ENCODE assay signal across 13 cellular contexts in genomic region chr16:22193134-22193411, GRCh38. TPM values are rescaled to one million over a fixed set of nuclear protein-coding genes. Genes with fewer than 3 reads are reported as not detected.
DNase-seq lines count a peak whose midpoint lies in the region; ATAC-seq and TF ChIP-seq lines count a peak whose summit lies in the region.
"Had no signal": no experiment of that assay in that cellular context is flagged by ENCODE, and none has a peak within 500 bp of the region (broad histone marks: within the 10 kb centered on the region; RNA-seq: fewer than 3 reads in every experiment).

No MANE protein-coding gene starts in this region.

- H3K4me2 ChIP-seq in osteoblast (ENCODE audit: insufficient read depth, low read length), result peak overlapping the region; percentile 94

- H3K4me3 ChIP-seq in osteoblast (ENCODE audit: insufficient read depth, low read length), result peak overlapping the region; percentile 72

- H3K4me3 Mint-ChIP-seq in stimulated activated naive CD8-positive, alpha-beta T cell treated with anti-CD3 and anti-CD28 coated beads, Interleukin-15, amount 100 ng/mL, for 72 hours, result peak overlapping the region in 1 of 2 donors; percentile 89
- peak overlapping the region; percentile 44 to 45 for H3K4me3 Mint-ChIP-seq in effector memory CD8-positive, alpha-beta T cell
- no peak overlapping the region for H3K4me3 Mint-ChIP-seq in activated T-cell treated with anti-CD3 and anti-CD28 coated beads, Interleukin-2, amount 50 U/mL, for 4 hours

- H3K4me1 ChIP-seq in osteoblast (ENCODE audit: insufficient read depth, low read length), result peaks cover 30% of the 10 kb centered on the region

- no peaks in the 10 kb centered on the region for H3K9me3 ChIP-seq in osteoblast (ENCODE audit: low read depth, low read length)

- H3K27me3 Mint-ChIP-seq in stimulated activated naive CD8-positive, alpha-beta T cell treated with anti-CD3 and anti-CD28 coated beads, Interleukin-15, amount 100 ng/mL, for 72 hours, result no peaks in the 10 kb centered on the region
- no peaks in the 10 kb centered on the region for H3K27me3 Mint-ChIP-seq in effector memory CD8-positive, alpha-beta T cell
- peaks cover 2% of the 10 kb centered on the region for H3K27me3 Mint-ChIP-seq in activated T-cell treated with anti-CD3 and anti-CD28 coated beads, Interleukin-2, amount 50 U/mL, for 4 hours (ENCODE audit: low read depth)

- in situ Hi-C loops in GM13976 (cut with MboI; ENCODE audit: low sequenced_read_pairs, unreplicated experiment), result loop anchor here (25.0 kb wide), 1 partner anchor 381 kb away; no protein-coding TSS in a partner anchor

- TF ChIP-seq CTCF in osteoblast (IDR thresholded peaks at IDR 0.05; ENCODE audit: extremely low read depth, low read depth, low read length) (no peak), GM13976 (IDR thresholded peaks at IDR 0.05; ENCODE audit: borderline replicate concordance, control extremely low read depth, extremely low read depth, insufficient read depth, missing control alignments) (no peak)

- no peaks in the 10 kb centered on the region for H4K20me1 ChIP-seq in osteoblast (ENCODE audit: insufficient read depth, low read length)

- no peak overlapping the region for H3K27ac ChIP-seq in osteoblast (ENCODE audit: low read depth, low read length)
- H3K27ac ChIP-seq: PC-9 had no signal

- no peaks in the 10 kb centered on the region for H3K27me3 ChIP-seq in osteoblast (ENCODE audit: insufficient read depth, low read length)

- no peak for ATAC-seq in stimulated activated naive CD8-positive, alpha-beta T cell treated with anti-CD3 and anti-CD28 coated beads, Interleukin-15, Interleukin-2, amounts not matched to agents 100 U/mL and 50 U/mL, for 24 hours
- ATAC-seq in stimulated activated naive CD8-positive, alpha-beta T cell treated with anti-CD3 and anti-CD28 coated beads, Interleukin-15, amount 100 ng/mL, for 72 hours, result no peak
- ATAC-seq in effector memory CD8-positive, alpha-beta T cell (replicated peaks), result no peak
- ATAC-seq in activated T-cell treated with anti-CD3 and anti-CD28 coated beads, Interleukin-2, amount 50 U/mL, for 4 hours, result no peak
- ATAC-seq in SK-N-SH treated with all-trans-retinoic acid at 6 μM for 48 hours, result no peak

- H3K4me1 Mint-ChIP-seq in stimulated activated naive CD8-positive, alpha-beta T cell treated with anti-CD3 and anti-CD28 coated beads, Interleukin-15, amount 100 ng/mL, for 72 hours, result peaks cover 66% of the 10 kb centered on the region
- H3K4me1 Mint-ChIP-seq in effector memory CD8-positive, alpha-beta T cell (ENCODE audit: low read depth in 2 of 2), result peaks cover 49 to 53% of the 10 kb centered on the region in 2 donors
- H3K4me1 Mint-ChIP-seq in activated T-cell treated with anti-CD3 and anti-CD28 coated beads, Interleukin-2, amount 50 U/mL, for 4 hours (ENCODE audit: low read depth), result peaks cover 65% of the 10 kb centered on the region

- H2AFZ ChIP-seq in osteoblast (ENCODE audit: low read length), result no peak overlapping the region

- peaks cover 9 to 11% of the 10 kb centered on the region in 2 donors for H3K9me3 Mint-ChIP-seq in stimulated activated naive CD8-positive, alpha-beta T cell treated with anti-CD3 and anti-CD28 coated beads, Interleukin-15, amount 100 ng/mL, for 72 hours
- peaks cover 3 to 11% of the 10 kb centered on the region in 2 donors for H3K9me3 Mint-ChIP-seq in effector memory CD8-positive, alpha-beta T cell
- H3K9me3 Mint-ChIP-seq in activated T-cell treated with anti-CD3 and anti-CD28 coated beads, Interleukin-2, amount 50 U/mL, for 4 hours, result peaks cover 5% of the 10 kb centered on the region

- no peaks in the 10 kb centered on the region for H3K36me3 ChIP-seq in osteoblast (ENCODE audit: insufficient read depth, low read length)

- peak overlapping the region in 1 of 2 donors; percentile 13 for H3K27ac Mint-ChIP-seq in stimulated activated naive CD8-positive, alpha-beta T cell treated with anti-CD3 and anti-CD28 coated beads, Interleukin-15, amount 100 ng/mL, for 72 hours
- H3K27ac Mint-ChIP-seq in effector memory CD8-positive, alpha-beta T cell, result peak overlapping the region; percentile 98 to 100

- no peaks in the 10 kb centered on the region for H3K79me2 ChIP-seq in osteoblast (ENCODE audit: insufficient read depth, low read length)

- peak; percentile 27 for DNase-seq in stimulated activated naive CD8-positive, alpha-beta T cell treated with anti-CD3 and anti-CD28 coated beads, Interleukin-15, Interleukin-2, amounts not matched to agents 100 U/mL and 50 U/mL, for 24 hours
- DNase-seq in stimulated activated naive CD8-positive, alpha-beta T cell treated with anti-CD3 and anti-CD28 coated beads, Interleukin-15, amount 100 ng/mL, for 72 hours, result no peak
- no peak for DNase-seq in effector memory CD8-positive, alpha-beta T cell
- DNase-seq in osteoblast (ENCODE audit: insufficient read length, low spot score, missing footprints) (no peak), D341Med (ENCODE audit: low spot score) (no peak), GM13976 (ENCODE audit: low spot score) (no peak)
- no peak for DNase-seq in activated T-cell treated with anti-CD3 and anti-CD28 coated beads, Interleukin-2, amount 50 U/mL, for 4 hours
- DNase-seq: cortex of kidney, H7, midbrain, PC-9, small intestine had no signal

- H3K36me3 Mint-ChIP-seq in effector memory CD8-positive, alpha-beta T cell (ENCODE audit: insufficient read depth), result peaks cover 72% of the 10 kb centered on the region
- H3K36me3 Mint-ChIP-seq in activated T-cell treated with anti-CD3 and anti-CD28 coated beads, Interleukin-2, amount 50 U/mL, for 4 hours (ENCODE audit: insufficient read depth), result no peaks in the 10 kb centered on the region

TF ChIP-seq in SK-N-SH treated with all-trans-retinoic acid at 6 μM for 48 hours, 23 proteins besides CTCF, POLR2A, EP300 and RAD21 (continues in another document):
- TF ChIP-seq TCF4 (CRISPR knock-in tag; IDR thresholded peaks at IDR 0.05; ENCODE audit: borderline replicate concordance) (no peak), OSR1 (CRISPR knock-in tag; IDR thresholded peaks at IDR 0.05) (no peak), RARB (CRISPR knock-in tag; IDR thresholded peaks at IDR 0.05) (no peak), PATZ1 (CRISPR knock-in tag; IDR thresholded peaks at IDR 0.05; ENCODE audit: borderline replicate concordance) (no peak), GLIS3 (CRISPR knock-in tag; IDR thresholded peaks at IDR 0.05) (no peak), ZNF8 (CRISPR knock-in tag; IDR thresholded peaks at IDR 0.05) (no peak), ZFP3 (CRISPR knock-in tag; IDR thresholded peaks at IDR 0.05) (no peak), PPARA (CRISPR knock-in tag; IDR thresholded peaks at IDR 0.05; ENCODE audit: borderline replicate concordance) (no peak), SNAI2 (CRISPR knock-in tag; IDR thresholded peaks at IDR 0.05) (no peak), ZNF565 (CRISPR knock-in tag; conservative IDR thresholded peaks at IDR 0.05; ENCODE audit: low read depth) (no peak), CREB5 (CRISPR knock-in tag; IDR thresholded peaks at IDR 0.05; ENCODE audit: low read depth) (no peak), ZC3H10 (CRISPR knock-in tag; IDR thresholded peaks at IDR 0.05) (no peak), CSRNP3 (CRISPR knock-in tag; IDR thresholded peaks at IDR 0.05) (no peak), TOX (CRISPR knock-in tag; IDR thresholded peaks at IDR 0.05; ENCODE audit: borderline replicate concordance) (no peak), ISL1 (CRISPR knock-in tag; IDR thresholded peaks at IDR 0.05) (no peak)

RNA-seq across cellular contexts. Expression of gene EEF2K, which starts 13.0 kb away (rescaled TPM):
- 34.2 and 41.6 TPM in 2 replicates for total RNA-seq in osteoblast
- 10 to 100 TPM; 17.8 to 22.8 (median 19.1) TPM for total RNA-seq in activated T-cell treated with anti-CD3 and anti-CD28 coated beads, Interleukin-2, amount 50 U/mL, for 4 hours

RNA-seq across cellular contexts. Expression of gene SDR42E2, which starts 30.8 kb away (rescaled TPM):
- total RNA-seq in osteoblast, result not detected in 2 replicates
- not detected for total RNA-seq in activated T-cell treated with anti-CD3 and anti-CD28 coated beads, Interleukin-2, amount 50 U/mL, for 4 hours
- total RNA-seq: H7, PC-9 had no signal
